Comparison of ENCODE assay signal across 1 cellular context in the genomic region with DNA sequence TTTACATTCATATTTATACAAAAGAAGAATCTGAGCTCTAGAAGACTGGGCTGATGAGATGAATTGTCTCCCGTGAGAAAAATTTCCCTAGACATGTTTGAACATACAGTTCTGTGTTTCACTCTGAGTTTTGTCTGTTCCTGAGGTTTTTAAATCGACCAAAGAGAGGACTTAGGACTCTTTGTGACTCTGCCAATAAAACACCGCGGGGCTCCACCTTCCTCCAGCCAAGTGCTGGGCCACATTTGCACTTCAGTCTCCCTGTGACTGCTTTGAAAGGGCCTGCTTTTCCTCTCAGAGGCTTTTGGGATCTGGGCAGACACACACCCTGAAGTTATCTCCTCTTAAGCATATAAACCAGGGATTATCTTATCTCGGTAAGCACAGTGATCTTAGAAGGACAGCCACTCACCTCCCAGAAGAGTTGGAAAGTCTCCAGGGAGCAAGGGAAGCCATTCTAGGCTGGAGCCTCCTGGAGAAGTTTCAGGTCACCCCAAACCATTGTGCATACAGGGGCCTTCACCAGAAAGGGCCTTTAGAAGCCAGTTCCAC.
TF ChIP-seq lines count a peak whose summit lies in the region.

No MANE protein-coding gene starts in this region.

TF ChIP-seq in H1, 55 proteins besides CTCF, POLR2A, EP300 and RAD21:
- TF ChIP-seq KDM5A (IDR thresholded peaks at IDR 0.05; ENCODE audit: low read length) (no peak), SIN3A (conservative IDR thresholded peaks at IDR 0.05 in 1 of 2, IDR thresholded peaks at IDR 0.05 in 1 of 2; ENCODE audit: low read depth in 1 of 2, low read length in 2 of 2) (no peak)
